In the genomic region with DNA sequence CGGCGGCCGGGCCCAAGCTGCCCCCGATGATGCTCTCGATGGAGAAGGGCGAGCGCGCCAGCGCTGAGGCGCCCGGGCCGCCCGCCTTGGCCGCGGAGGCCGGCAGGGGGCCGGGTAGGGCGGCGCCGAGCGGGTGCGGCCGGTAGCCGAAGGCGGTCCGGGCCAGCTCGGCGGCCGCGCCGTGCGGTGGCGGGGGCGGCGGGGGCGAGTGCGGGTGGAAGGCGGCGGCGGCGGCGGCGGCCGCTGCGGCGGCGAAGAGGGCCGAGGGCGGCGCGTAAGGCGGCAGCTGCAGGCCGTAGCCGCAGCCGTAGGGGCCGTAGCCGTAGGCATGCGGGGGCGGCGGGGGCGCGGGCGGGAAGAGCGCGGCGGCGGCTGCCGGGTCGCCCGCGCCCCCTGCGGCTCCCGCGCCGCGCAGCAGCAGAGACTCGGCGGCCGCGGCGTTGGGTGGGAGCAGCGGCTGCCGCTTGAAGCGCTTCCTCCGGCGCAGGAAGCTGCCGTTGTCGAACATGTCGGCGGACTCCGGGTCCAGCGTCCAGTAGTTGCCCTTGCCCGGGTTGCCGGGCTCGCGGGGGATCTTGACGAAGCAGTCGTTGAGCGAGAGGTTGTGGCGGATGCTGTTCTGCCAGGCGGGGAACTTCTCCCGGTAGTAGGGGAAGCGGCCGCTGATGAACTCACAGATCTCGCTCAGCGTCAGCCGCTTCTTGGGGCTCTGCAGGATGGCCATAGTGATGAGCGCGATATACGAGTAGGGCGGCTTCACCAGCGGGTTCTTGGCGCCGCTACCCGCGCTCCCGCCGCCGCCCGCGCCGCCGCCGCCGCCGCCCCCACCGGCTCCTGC, we compare ENCODE assay signal across 9 cellular contexts. TPM values are rescaled to one million over a fixed set of nuclear protein-coding genes. Genes with fewer than 3 reads are reported as not detected.
DNase-seq lines count a peak whose midpoint lies in the region; ATAC-seq, FAIRE-seq and TF ChIP-seq lines count a peak whose summit lies in the region.
"Had no signal": no experiment of that assay in that cellular context is flagged by ENCODE, and none has a peak within 500 bp of the region (broad histone marks: within the 10 kb centered on the region; RNA-seq: fewer than 3 reads in every experiment).

No MANE protein-coding gene starts in this region.

- H3K4me3 Mint-ChIP-seq in brain: peak overlapping the region; percentile 85 to 92 (median 89)
- peak overlapping the region; percentile 84 to 88 for H3K4me3 Mint-ChIP-seq in stimulated activated naive CD8-positive, alpha-beta T cell treated with anti-CD3 and anti-CD28 coated beads, Interleukin-15, amount 100 ng/mL, for 72 hours

- H4K20me1 ChIP-seq in DOHH2 (ENCODE audit: control insufficient read depth, insufficient read depth, low read depth, low read length): no peaks in the 10 kb centered on the region

- peaks cover 30% of the 10 kb centered on the region for H3K4me1 Mint-ChIP-seq in brain
- H3K4me1 Mint-ChIP-seq in stimulated activated naive CD8-positive, alpha-beta T cell treated with anti-CD3 and anti-CD28 coated beads, Interleukin-15, amount 100 ng/mL, for 72 hours: peaks cover 42% of the 10 kb centered on the region

- no peaks in the 10 kb centered on the region for H3K9me2 ChIP-seq in DOHH2 (replicated peaks; ENCODE audit: control insufficient read depth, low read length)

- H3K4me3 ChIP-seq in DOHH2 (ENCODE audit: low read length) (peak overlapping the region; percentile 61), SJSA1 (peak overlapping the region; percentile 66)

- TF ChIP-seq CTCF in DOHH2 (IDR thresholded peaks at IDR 0.05; ENCODE audit: low read depth, low read length, poor library complexity, severe bottlenecking) (no peak), brain (conservative IDR thresholded peaks at IDR 0.05) (no peak)

- no peak overlapping the region for H3K27ac Mint-ChIP-seq in brain
- no peak overlapping the region for H3K27ac Mint-ChIP-seq in stimulated activated naive CD8-positive, alpha-beta T cell treated with anti-CD3 and anti-CD28 coated beads, Interleukin-15, amount 100 ng/mL, for 72 hours

- peak overlapping the region; percentile 55 for H3K4me2 ChIP-seq in DOHH2 (ENCODE audit: low read length)

- H3K27ac ChIP-seq in DOHH2 (ENCODE audit: low read depth, low read length) (no peak overlapping the region), SJSA1 (peak overlapping the region; percentile 70)

- DNase-seq in SJSA1 (ENCODE audit: low read depth in 1 of 2, low spot score in 2 of 2) (peak; percentile 56 to 76), kidney glomerular epithelial cell (lab: John Stamatoyannopoulos, UW) (peak; percentile 66), HTR-8/SVneo (ENCODE audit: insufficient read length, low spot score) (no peak), AG08396 (ENCODE audit: low spot score) (no peak)
- peak; percentile 54 to 59 for DNase-seq in stimulated activated naive CD8-positive, alpha-beta T cell treated with anti-CD3 and anti-CD28 coated beads, Interleukin-15, amount 100 ng/mL, for 72 hours

- H3F3A ChIP-seq in DOHH2 (ENCODE audit: control insufficient read depth, insufficient read depth): no peaks in the 10 kb centered on the region

- H3K79me2 ChIP-seq in DOHH2 (ENCODE audit: control insufficient read depth, low read length): no peaks in the 10 kb centered on the region

- H3K27me3 Mint-ChIP-seq in brain: peaks cover 94% of the 10 kb centered on the region
- peaks cover 83% of the 10 kb centered on the region for H3K27me3 Mint-ChIP-seq in stimulated activated naive CD8-positive, alpha-beta T cell treated with anti-CD3 and anti-CD28 coated beads, Interleukin-15, amount 100 ng/mL, for 72 hours

- H3K36me3 ChIP-seq in DOHH2 (ENCODE audit: control insufficient read depth, low read length) (no peaks in the 10 kb centered on the region), SJSA1 (peaks cover 6% of the 10 kb centered on the region)

- peaks cover 10% of the 10 kb centered on the region for H3K4me1 ChIP-seq in DOHH2 (ENCODE audit: control insufficient read depth, low read length)
- H3K4me1 ChIP-seq in SJSA1 (replicated peaks): peaks cover 13% of the 10 kb centered on the region

- peaks cover 0 to 9% (median 6%) of the 10 kb centered on the region in 5 experiments for H3K9me3 Mint-ChIP-seq in brain
- H3K9me3 Mint-ChIP-seq in stimulated activated naive CD8-positive, alpha-beta T cell treated with anti-CD3 and anti-CD28 coated beads, Interleukin-15, amount 100 ng/mL, for 72 hours: no peaks in the 10 kb centered on the region

- ATAC-seq in HG02678 (IDR thresholded peaks at IDR 0.05; ENCODE audit: unreplicated experiment): peak; percentile 36
- ATAC-seq in stimulated activated naive CD8-positive, alpha-beta T cell treated with anti-CD3 and anti-CD28 coated beads, Interleukin-15, amount 100 ng/mL, for 72 hours: peak; percentile 64

- FAIRE-seq in HTR-8/SVneo (lab: Jason Lieb, UNC): no peak
- FAIRE-seq: TTC549 had no signal

- no peaks in the 10 kb centered on the region for H3K36me3 Mint-ChIP-seq in brain

- H3K27me3 ChIP-seq in DOHH2 (ENCODE audit: control insufficient read depth, low read length) (peaks cover 56% of the 10 kb centered on the region), SJSA1 (replicated peaks) (no peaks in the 10 kb centered on the region)

- H3K9me3 ChIP-seq in DOHH2 (ENCODE audit: control insufficient read depth, insufficient read depth, low read length): no peaks in the 10 kb centered on the region
- H3K9me3 ChIP-seq in SJSA1 (replicated peaks): no peaks in the 10 kb centered on the region

RNA-seq across cellular contexts. Expression of a gene that starts 1.1 kb away (rescaled TPM):
- total RNA-seq in SJSA1 (2014; rRNA removed; shearing (Covaris generic)): 10.4 and 11.2 TPM in 2 replicates
- 7.1 TPM for polyA plus RNA-seq in brain (ENCODE audit: insufficient read depth, low read depth, low replicate concordance)

RNA-seq across cellular contexts. Expression of a gene that starts 50.8 kb away (rescaled TPM):
- 309 and 496 TPM in 2 replicates for total RNA-seq in SJSA1 (2014; rRNA removed; shearing (Covaris generic))
- polyA plus RNA-seq in brain (ENCODE audit: insufficient read depth, low read depth, low replicate concordance): 682 TPM

Comparison
In these comparisons a context has a peak if more than half of its experiments do, and no peak if none do; other contexts are left out.
1. DNase-seq: peak in SJSA1 (2 of 2), kidney glomerular epithelial cell (single experiment) and stimulated activated naive CD8-positive, alpha-beta T cell treated with anti-CD3 and anti-CD28 coated beads, Interleukin-15, amount 100 ng/mL, for 72 hours (2 of 2); none in HTR-8/SVneo (single experiment) and AG08396 (single experiment).